ENCODE assay signal across 27 cellular contexts in the genomic region with DNA sequence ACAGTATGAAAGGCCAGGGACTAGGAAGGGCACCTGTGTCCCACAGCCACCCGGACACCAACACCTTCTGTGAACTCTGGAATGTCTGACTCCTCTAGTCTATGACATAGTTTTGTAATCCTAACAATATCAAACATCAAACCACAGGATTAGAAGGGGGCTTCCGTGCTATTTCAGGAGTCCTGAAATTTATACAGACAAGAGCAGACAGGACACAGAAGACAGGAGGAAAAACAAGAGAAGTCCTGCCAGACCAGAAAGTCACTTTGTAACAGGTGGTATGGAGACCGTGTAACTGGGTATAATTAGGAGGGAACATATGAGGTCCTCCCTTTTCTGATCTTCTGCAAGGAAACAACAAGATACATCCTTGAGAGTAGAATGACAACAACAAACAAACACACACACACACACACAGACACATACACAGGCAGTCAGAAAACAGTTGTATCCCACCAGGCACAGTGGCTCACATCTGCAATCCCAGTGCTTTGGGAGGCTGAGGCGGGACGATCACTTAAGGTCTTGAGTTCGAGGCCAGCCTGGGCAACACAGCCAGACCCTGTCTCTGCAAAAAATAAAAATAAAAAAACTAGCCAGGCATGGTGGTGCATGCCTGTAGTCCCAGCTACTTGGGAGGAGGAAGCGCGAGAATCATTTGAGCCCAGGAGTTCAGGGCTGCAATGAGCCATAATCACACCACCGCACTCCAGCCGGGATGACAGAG.
"Had no signal": no experiment of that assay in that cellular context is flagged by ENCODE, and none has a peak within 500 bp of the region (broad histone marks: within the 10 kb centered on the region; RNA-seq: fewer than 3 reads in every experiment).

No MANE protein-coding gene starts in this region.

- FAIRE-seq: colon, frontal cortex, TTC549 had no signal

- H3K27ac ChIP-seq: brain microvascular endothelial cell, esophagus muscularis mucosa, heart right ventricle, left ventricle myocardium inferior, neutrophil, ovary, prostate gland, right atrium auricular region, tibial artery, WERI-Rb-1 had no signal

- H3K4me1 Mint-ChIP-seq: central memory CD8-positive, alpha-beta T cell; T-cell had no signal

- H3K4me1 ChIP-seq: prostate gland, right atrium auricular region, tibial artery had no signal

- H3K36me3 Mint-ChIP-seq: activated naive CD4-positive, alpha-beta T cell treated with anti-CD3 and anti-CD28 coated beads, Interleukin-2, amount 50 U/mL, for 72 hours; natural killer cell treated with Interleukin-12 subunit alpha and Interleukin-12 subunit beta and Interleukin-15 and Interleukin-18, amount 100 ng/mL, for 72 hours; T-cell had no signal

- ATAC-seq: activated CD8-positive, alpha-beta T cell treated with anti-CD3 and anti-CD28 coated beads, Interleukin-2, amount 10 ng/mL, durations not matched to agents 7 days and 5 days; activated naive CD4-positive, alpha-beta T cell treated with anti-CD3 and anti-CD28 coated beads, Interleukin-2, amount 50 U/mL, for 72 hours; effector memory CD8-positive, alpha-beta T cell; heart right ventricle; natural killer cell treated with Interleukin-12 subunit alpha and Interleukin-12 subunit beta and Interleukin-15 and Interleukin-18, amount 100 ng/mL, for 72 hours; T-cell had no signal

- H3K9me3 Mint-ChIP-seq: activated naive CD4-positive, alpha-beta T cell treated with anti-CD3 and anti-CD28 coated beads, Interleukin-2, amount 50 U/mL, for 72 hours; central memory CD8-positive, alpha-beta T cell; effector memory CD8-positive, alpha-beta T cell; natural killer cell treated with Interleukin-12 subunit alpha and Interleukin-12 subunit beta and Interleukin-15 and Interleukin-18, amount 100 ng/mL, for 72 hours; stimulated activated naive CD8-positive, alpha-beta T cell treated with anti-CD3 and anti-CD28 coated beads, Interleukin-15, Interleukin-2, amounts not matched to agents 100 ng/mL and 50 ng/mL, for 24 hours; T-cell; T-helper 2 cell treated with Interferon-gamma antibody and Interleukin-4, amounts not matched to agents 5 μg/mL and 100 μg/mL, for 36 hours had no signal

- DNase-seq: activated CD4-positive, alpha-beta T cell treated with anti-CD3 and anti-CD28 coated beads for 1 hour; activated CD4-positive, alpha-beta T cell treated with anti-CD3 and anti-CD28 coated beads, Interleukin-2, amount 50 U/mL, for 1 hour; activated CD8-positive, alpha-beta T cell treated with anti-CD3 and anti-CD28 coated beads, Interleukin-2, amount 10 ng/mL, durations not matched to agents 7 days and 5 days; aorta; brain microvascular endothelial cell; effector memory CD8-positive, alpha-beta T cell; heart right ventricle; left ventricle myocardium inferior; midbrain; ovary; stimulated activated CD4-positive, alpha-beta T cell treated with anti-CD3 and anti-CD28 coated beads, Interleukin-1b, Interleukin-23, amount 100 ng/mL, for 48 hours; substantia nigra; T-cell; tibial artery; WERI-Rb-1 had no signal

- H3K27ac Mint-ChIP-seq: activated CD8-positive, alpha-beta T cell treated with anti-CD3 and anti-CD28 coated beads, Interleukin-2, amount 10 ng/mL, durations not matched to agents 7 days and 5 days; activated naive CD4-positive, alpha-beta T cell treated with anti-CD3 and anti-CD28 coated beads, Interleukin-2, amount 50 U/mL, for 72 hours; effector memory CD8-positive, alpha-beta T cell; natural killer cell treated with Interleukin-12 subunit alpha and Interleukin-12 subunit beta and Interleukin-15 and Interleukin-18, amount 100 ng/mL, for 72 hours; stimulated activated naive CD8-positive, alpha-beta T cell treated with anti-CD3 and anti-CD28 coated beads, Interleukin-15, Interleukin-2, amounts not matched to agents 100 ng/mL and 50 ng/mL, for 24 hours; T-cell; T-helper 2 cell treated with Interferon-gamma antibody and Interleukin-4, amounts not matched to agents 5 μg/mL and 100 μg/mL, for 36 hours had no signal

- H3K27me3 ChIP-seq: brain microvascular endothelial cell, esophagus muscularis mucosa, heart right ventricle, neutrophil, ovary, right atrium auricular region, tibial artery had no signal

- H3K9me3 ChIP-seq: esophagus muscularis mucosa, heart right ventricle, left ventricle myocardium inferior, neutrophil, ovary, prostate gland, right atrium auricular region, tibial artery had no signal

- H3K4me3 Mint-ChIP-seq: activated CD8-positive, alpha-beta T cell treated with anti-CD3 and anti-CD28 coated beads, Interleukin-2, amount 10 ng/mL, durations not matched to agents 7 days and 5 days; central memory CD8-positive, alpha-beta T cell; effector memory CD8-positive, alpha-beta T cell; natural killer cell treated with Interleukin-12 subunit alpha and Interleukin-12 subunit beta and Interleukin-15 and Interleukin-18, amount 100 ng/mL, for 72 hours; stimulated activated naive CD8-positive, alpha-beta T cell treated with anti-CD3 and anti-CD28 coated beads, Interleukin-15, Interleukin-2, amounts not matched to agents 100 ng/mL and 50 ng/mL, for 24 hours; T-cell; T-helper 2 cell treated with Interferon-gamma antibody and Interleukin-4, amounts not matched to agents 5 μg/mL and 100 μg/mL, for 36 hours had no signal

- H3K4me3 ChIP-seq: esophagus muscularis mucosa, heart right ventricle, left ventricle myocardium inferior, ovary, prostate gland, right atrium auricular region, tibial artery had no signal

- H3K36me3 ChIP-seq: brain microvascular endothelial cell, neutrophil, ovary, prostate gland, right atrium auricular region, WERI-Rb-1 had no signal

- H3K27me3 Mint-ChIP-seq: stimulated activated naive CD8-positive, alpha-beta T cell treated with anti-CD3 and anti-CD28 coated beads, Interleukin-15, Interleukin-2, amounts not matched to agents 100 ng/mL and 50 ng/mL, for 24 hours had no signal
